ENCODE assay signal across 1 cellular context in genomic region chr3:133745981-133746721, GRCh38.
A peak's percentile ranks its signal among the peaks of the same experiment; 100 is the strongest.
TF ChIP-seq lines count a peak whose summit lies in the region.

TSS of gene TF (plus strand) at chr3:133746393. CDS start at chr3:133746441, 48 bp downstream.

TF ChIP-seq in HepG2, 621 proteins besides CTCF, POLR2A, EP300 and RAD21 (continued from another document):
- peak; percentile 99 for TF ChIP-seq ZNF430 (CRISPR knock-in tag; IDR thresholded peaks at IDR 0.05)
- peak; percentile 43; the same call in 1 of the 2 replicates for TF ChIP-seq CC2D1A (CRISPR knock-in tag; IDR thresholded peaks at IDR 0.05)
- no peak for TF ChIP-seq NFE2L2 (IDR thresholded peaks at IDR 0.05; ENCODE audit: low read length)
- peak; percentile 88; the same call in 1 of the 2 replicates for TF ChIP-seq THAP8 (CRISPR knock-in tag; IDR thresholded peaks at IDR 0.05; ENCODE audit: borderline replicate concordance)
- no peak for TF ChIP-seq ZSCAN20 (CRISPR knock-in tag; IDR thresholded peaks at IDR 0.05; ENCODE audit: borderline replicate concordance)
- peak; percentile 74; the same call in 1 of the 2 replicates for TF ChIP-seq GMEB1 (CRISPR knock-in tag; IDR thresholded peaks at IDR 0.05; ENCODE audit: borderline replicate concordance)
- TF ChIP-seq ZNF160 (CRISPR knock-in tag; IDR thresholded peaks at IDR 0.05): peak; percentile 53; the same call in 1 of the 2 replicates
- no peak for TF ChIP-seq NR3C1 (CRISPR knock-in tag; IDR thresholded peaks at IDR 0.05)
- peak; percentile 78; the same call in 1 of the 2 replicates for TF ChIP-seq ZNF224 (CRISPR knock-in tag; IDR thresholded peaks at IDR 0.05)
- no peak for TF ChIP-seq CHD2 (IDR thresholded peaks at IDR 0.05; ENCODE audit: low read depth, low read length)
- peak; percentile 94 for TF ChIP-seq ZNF350 (CRISPR knock-in tag; IDR thresholded peaks at IDR 0.05; ENCODE audit: borderline replicate concordance, low read depth)
- no peak for TF ChIP-seq ZFP62 (CRISPR knock-in tag; IDR thresholded peaks at IDR 0.05)
- TF ChIP-seq ZNF557 (CRISPR knock-in tag; IDR thresholded peaks at IDR 0.05): no peak
- TF ChIP-seq ZKSCAN5 (CRISPR knock-in tag; IDR thresholded peaks at IDR 0.05): no peak
- TF ChIP-seq MATR3 (CRISPR knock-in tag; IDR thresholded peaks at IDR 0.05): no peak
- TF ChIP-seq KMT2B (CRISPR knock-in tag; IDR thresholded peaks at IDR 0.05): peak; percentile 63
- no peak; the same call in 1 of the 2 replicates for TF ChIP-seq ZNF639 (CRISPR knock-in tag; conservative IDR thresholded peaks at IDR 0.05)
- TF ChIP-seq MXI1 (IDR thresholded peaks at IDR 0.05; ENCODE audit: borderline replicate concordance, low read depth, low read length): peak; percentile 80; the same call in 1 of the 3 replicates
- TF ChIP-seq TOE1 (CRISPR knock-in tag; IDR thresholded peaks at IDR 0.05): peak; percentile 85; the same call in 1 of the 2 replicates
- TF ChIP-seq ZNF333 (CRISPR knock-in tag; IDR thresholded peaks at IDR 0.05; ENCODE audit: borderline replicate concordance): no peak
TF ChIP-seq in HepG2: peak in this region for 420.
